20 cellular contexts compared by ENCODE assay signal in the genomic region with DNA sequence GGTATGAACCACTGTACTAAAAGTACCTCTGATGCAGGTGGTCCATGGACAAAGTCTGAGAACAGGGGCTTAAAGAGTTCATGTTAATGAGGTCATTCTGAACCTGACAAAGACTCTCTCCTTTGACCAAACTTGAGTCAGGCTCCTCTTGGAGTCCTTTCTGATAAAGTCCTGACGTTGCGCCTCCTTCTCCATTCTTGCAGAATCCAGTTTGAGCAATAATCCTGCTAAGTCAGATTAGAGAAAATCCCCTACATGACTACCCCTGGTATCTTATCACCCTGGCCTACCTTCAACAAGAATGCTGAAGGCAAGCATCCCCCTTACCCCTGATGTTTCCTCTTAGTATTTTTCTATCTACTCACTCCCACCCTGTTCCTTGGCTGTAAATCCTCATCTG. TPM values are rescaled to one million over a fixed set of nuclear protein-coding genes. Genes with fewer than 3 reads are reported as not detected.
DNase-seq lines count a peak whose midpoint lies in the region; TF ChIP-seq lines count a peak whose summit lies in the region.
"Had no signal": no experiment of that assay in that cellular context is flagged by ENCODE, and none has a peak within 500 bp of the region (broad histone marks: within the 10 kb centered on the region; RNA-seq: fewer than 3 reads in every experiment).

No MANE protein-coding gene starts in this region.

- DNase-seq in A673 (ENCODE audit: low spot score) (no peak), NCI-H226 (peak; percentile 18), fibroblast of pulmonary artery (ENCODE audit: low read depth) (peak; percentile 8), progenitor cell of endocrine pancreas (ENCODE audit: low spot score, unreplicated experiment) (no peak), iPS-NIHi11 (ENCODE audit: low spot score) (no peak), AML-193 (lab: John Stamatoyannopoulos, UW) (no peak), mammary epithelial cell (no peak)
- DNase-seq in activated naive CD4-positive, alpha-beta T cell treated with Interleukin-2 at 50 U/mL for 16 hours = no peak
- DNase-seq: Kasumi-1, NCI-H1105 treated with DMSO at 0.1 percent for 48 hours, NCI-H187, NCI-H446, PC-3, SJCRH30 had no signal

- H4K20me1 ChIP-seq in mammary epithelial cell (ENCODE audit: insufficient read depth, low read length) = peaks cover 4% of the 10 kb centered on the region

- H3K4me1 Mint-ChIP-seq in progenitor cell of endocrine pancreas (ENCODE audit: low read depth) = peaks cover 17% of the 10 kb centered on the region

- TF ChIP-seq CTCF in A673 (conservative IDR thresholded peaks at IDR 0.05; ENCODE audit: low read depth, low read length) (no peak), fibroblast of pulmonary artery (IDR thresholded peaks at IDR 0.05; ENCODE audit: low read length, missing control alignments) (no peak), progenitor cell of endocrine pancreas (IDR thresholded peaks at IDR 0.05; ENCODE audit: unreplicated experiment) (no peak), mammary epithelial cell (conservative IDR thresholded peaks at IDR 0.05 in 1 of 2, IDR thresholded peaks at IDR 0.05 in 1 of 2; ENCODE audit: extremely low read depth in 1 of 2, insufficient read depth in 1 of 2, low read depth in 1 of 2, low read length in 2 of 2) (no peak)

- H3K27me3 ChIP-seq in A673 (replicated peaks; ENCODE audit: insufficient read depth, low read depth, low read length, poor library complexity) (no peaks in the 10 kb centered on the region), mammary epithelial cell (ENCODE audit: insufficient read depth, low read length) (no peaks in the 10 kb centered on the region)
- H3K27me3 ChIP-seq: SJCRH30 had no signal

- H3K9me3 Mint-ChIP-seq in progenitor cell of endocrine pancreas (ENCODE audit: low read depth) = no peaks in the 10 kb centered on the region
- H3K9me3 Mint-ChIP-seq: IgD-negative memory B cell had no signal

- 100% methylated on average over 2 of the region's 2 CpGs for WGBS in mammary epithelial cell (ENCODE audit: low coverage, missing lambda C conversion rate)

- no peak overlapping the region for H3K4me3 ChIP-seq in A673 (ENCODE audit: low read depth, low read length, poor library complexity, severe bottlenecking)
- H3K4me3 ChIP-seq in fibroblast of pulmonary artery (replicated peaks; ENCODE audit: low read depth, low read length) = no peak overlapping the region
- no peak overlapping the region for H3K4me3 ChIP-seq in mammary epithelial cell (replicated peaks in 1 of 3; ENCODE audit: insufficient read depth in 1 of 3, low read depth in 2 of 3, low read length in 3 of 3)
- H3K4me3 ChIP-seq: SJCRH30 had no signal

- H3K9me3 ChIP-seq in A673 (ENCODE audit: low read depth, low read length, poor library complexity, severe bottlenecking) = no peaks in the 10 kb centered on the region
- H3K9me3 ChIP-seq in mammary epithelial cell (replicated peaks; ENCODE audit: insufficient read depth, low read length) = no peaks in the 10 kb centered on the region
- H3K9me3 ChIP-seq: SJCRH30 had no signal

- in situ Hi-C loops in mammary epithelial cell (cut with MboI; ENCODE audit: low sequenced_read_pairs in 2 of 2) = no loop called here

- peak overlapping the region; percentile 31 for H3K27ac Mint-ChIP-seq in progenitor cell of endocrine pancreas

- H3K27me3 Mint-ChIP-seq in progenitor cell of endocrine pancreas = no peaks in the 10 kb centered on the region
- H3K27me3 Mint-ChIP-seq: IgD-negative memory B cell had no signal

- CTCF ChIA-PET in A673 (lab: Charles Lee) = no interaction called here
- CTCF ChIA-PET in mammary epithelial cell (lab: Charles Lee; ENCODE audit: low non-redundant PET) = no interaction called here

- no peak overlapping the region for H3K4me3 Mint-ChIP-seq in progenitor cell of endocrine pancreas (ENCODE audit: low read depth)

- H3K4me1 ChIP-seq in A673 (ENCODE audit: insufficient read depth, low read length, poor library complexity, severe bottlenecking) (peaks cover 29% of the 10 kb centered on the region), mammary epithelial cell (ENCODE audit: insufficient read depth, low read length) (no peaks in the 10 kb centered on the region)
- H3K4me1 ChIP-seq: SJCRH30 had no signal

- POLR2A ChIA-PET in A673 (lab: Charles Lee; ENCODE audit: low non-redundant PET) = no interaction called here

- H3K4me2 ChIP-seq in mammary epithelial cell (ENCODE audit: insufficient read depth, low read depth, low read length) = no peak overlapping the region

- BruUV-seq in A673 (replicated peaks; lab: Mats Ljungman, UMichigan) (no TSS peak), mammary epithelial cell (replicated peaks; lab: Mats Ljungman, UMichigan) (no TSS peak)

- peaks cover 5% of the 10 kb centered on the region for H3K36me3 ChIP-seq in A673 (ENCODE audit: insufficient read depth, low read length, poor library complexity, severe bottlenecking)
- H3K36me3 ChIP-seq in mammary epithelial cell (ENCODE audit: insufficient read depth, low read length) = peaks cover 9% of the 10 kb centered on the region
- H3K36me3 ChIP-seq: SJCRH30 had no signal

- no peak overlapping the region for H2AFZ ChIP-seq in mammary epithelial cell (ENCODE audit: low read depth, low read length)

- peaks cover 12% of the 10 kb centered on the region for H3K36me3 Mint-ChIP-seq in progenitor cell of endocrine pancreas (ENCODE audit: insufficient read depth)

- intact Hi-C loops in A673 (cut with micrococcal nuclease; ENCODE audit: unreplicated experiment) (loop anchor here (10.0 kb wide), 1 partner anchor 220 kb away; the partner anchor contains the start of genes GSTZ1 and POMT2), mammary epithelial cell (cut with micrococcal nuclease) (no loop called here)

- dilution Hi-C loops in mammary epithelial cell (cut with HindIII; ENCODE audit: low sequenced_read_pairs) = loop anchor here (5.0 kb wide), 1 partner anchor 73 kb away; the partner anchor contains the start of gene SPTLC2

- H3K27ac ChIP-seq in A673 (ENCODE audit: low read depth, low read length, poor library complexity, severe bottlenecking) = peak overlapping the region; percentile 88
- no peak overlapping the region for H3K27ac ChIP-seq in mammary epithelial cell (ENCODE audit: insufficient read depth, low read depth, low read length)
- H3K27ac ChIP-seq: C4-2B, RWPE1, SJCRH30 had no signal

- H3K79me2 ChIP-seq in mammary epithelial cell (ENCODE audit: insufficient read depth, low read length) = no peaks in the 10 kb centered on the region

- H3K9ac ChIP-seq in mammary epithelial cell (ENCODE audit: insufficient read depth, low read length) = no peak overlapping the region

RNA-seq across cellular contexts. Expression of gene ISM2, which starts 46.0 kb away (rescaled TPM):
- 4.3 and 5.1 TPM in 2 replicates for total RNA-seq in A673 (2021)
- 0.42 TPM in 1 of 2 replicates, not detected in the other for total RNA-seq in progenitor cell of endocrine pancreas
- under 1 TPM; 0.17 to 0.38 TPM for total RNA-seq in mammary epithelial cell
- 0.16 TPM for polyA plus RNA-seq in mammary epithelial cell
- polyA minus RNA-seq in mammary epithelial cell = 5.4 TPM
- total RNA-seq: Daoy, H4, HT-29 had no signal
- polyA plus RNA-seq: IgD-negative memory B cell had no signal

Comparison
In these comparisons a context has a peak if more than half of its experiments do, and no peak if none do; other contexts are left out.
1. DNase-seq: peak in NCI-H226 (single experiment) and fibroblast of pulmonary artery (single experiment); none in A673 (single experiment), progenitor cell of endocrine pancreas (single experiment), iPS-NIHi11 (single experiment), AML-193 (0 of 2), activated naive CD4-positive, alpha-beta T cell treated with Interleukin-2 at 50 U/mL for 16 hours (single experiment) and mammary epithelial cell (single experiment).